8 cellular contexts compared by ENCODE assay signal in genomic region chr1:184163674-184164470, GRCh38.
DNase-seq lines count a peak whose midpoint lies in the region; ATAC-seq and TF ChIP-seq lines count a peak whose summit lies in the region.

No MANE protein-coding gene starts in this region.

- H3K4me3 ChIP-seq in AG04450 (ENCODE audit: low read depth, low read length) (no peak overlapping the region), astrocyte of the spinal cord (ENCODE audit: low read depth, low read length) (no peak overlapping the region)

- CTCF ChIA-PET in AG04450 (lab: Charles Lee), result interaction anchor here (1.2 to 1.4 kb wide), 2 partner anchors 10 to 500 kb away, joined by 3 to 4 read pairs; no protein-coding TSS in a partner anchor

- DNase-seq in AG04450 (ENCODE audit: low read depth, low spot score) (peak; percentile 47), astrocyte of the spinal cord (ENCODE audit: low read depth, low spot score) (peak; percentile 75), NCI-H1105 treated with DMSO at 0.1 percent for 48 hours (lab: John Stamatoyannopoulos, UW) (no peak), NCI-H2029 (lab: John Stamatoyannopoulos, UW) (no peak), SHP77 treated with DMSO at 0.1 percent for 48 hours (lab: John Stamatoyannopoulos, UW) (no peak)
- no peak for DNase-seq in stimulated activated effector memory CD8-positive, alpha-beta T cell treated with anti-CD3 and anti-CD28 coated beads, Interleukin-12 subunit alpha, Interleukin-12 subunit beta, amount 100 ng/mL, for 72 hours (ENCODE audit: low spot score in 2 of 2)

- peaks cover 6% of the 10 kb centered on the region for H3K9me3 ChIP-seq in AG04450 (ENCODE audit: control insufficient read depth, insufficient read depth, low read length)

- no peak overlapping the region for H3K4me3 Mint-ChIP-seq in stimulated activated effector memory CD8-positive, alpha-beta T cell treated with anti-CD3 and anti-CD28 coated beads, Interleukin-12 subunit alpha, Interleukin-12 subunit beta, amount 100 ng/mL, for 72 hours

- H3K4me1 Mint-ChIP-seq in stimulated activated effector memory CD8-positive, alpha-beta T cell treated with anti-CD3 and anti-CD28 coated beads, Interleukin-12 subunit alpha, Interleukin-12 subunit beta, amount 100 ng/mL, for 72 hours, result peaks cover 7% of the 10 kb centered on the region

- in situ Hi-C loops in astrocyte of the spinal cord (cut with HindIII; ENCODE audit: low sequenced_read_pairs), result no loop called here

- no peak overlapping the region for H3K27ac ChIP-seq in AG04450 (ENCODE audit: low read depth, low read length)

- no peak overlapping the region for H3K27ac Mint-ChIP-seq in stimulated activated effector memory CD8-positive, alpha-beta T cell treated with anti-CD3 and anti-CD28 coated beads, Interleukin-12 subunit alpha, Interleukin-12 subunit beta, amount 100 ng/mL, for 72 hours

- no peaks in the 10 kb centered on the region for H3K27me3 ChIP-seq in AG04450 (ENCODE audit: control insufficient read depth, insufficient read depth, low read length)

- no peaks in the 10 kb centered on the region for H3K9me3 Mint-ChIP-seq in stimulated activated effector memory CD8-positive, alpha-beta T cell treated with anti-CD3 and anti-CD28 coated beads, Interleukin-12 subunit alpha, Interleukin-12 subunit beta, amount 100 ng/mL, for 72 hours

- ATAC-seq in GM19395 (IDR thresholded peaks at IDR 0.05; ENCODE audit: unreplicated experiment) (peak; percentile 89), HG03378 (IDR thresholded peaks at IDR 0.05; ENCODE audit: unreplicated experiment) (peak; percentile 87)
- ATAC-seq in stimulated activated effector memory CD8-positive, alpha-beta T cell treated with anti-CD3 and anti-CD28 coated beads, Interleukin-12 subunit alpha, Interleukin-12 subunit beta, amount 100 ng/mL, for 72 hours, result peak; percentile 53

- no peaks in the 10 kb centered on the region for H3K36me3 Mint-ChIP-seq in stimulated activated effector memory CD8-positive, alpha-beta T cell treated with anti-CD3 and anti-CD28 coated beads, Interleukin-12 subunit alpha, Interleukin-12 subunit beta, amount 100 ng/mL, for 72 hours

- POLR2A ChIA-PET in AG04450 (lab: Yijun Ruan, JAX), result interaction anchor here (0.6 to 0.7 kb wide), 2 partner anchors 42 to 45 kb away, joined by 3 to 4 read pairs; no protein-coding TSS in a partner anchor

- TF ChIP-seq CTCF in AG04450 (IDR thresholded peaks at IDR 0.05; ENCODE audit: low read depth, low read length) (no peak), astrocyte of the spinal cord (IDR thresholded peaks at IDR 0.05; ENCODE audit: low read depth, low read length) (no peak)

Comparison
In these comparisons a context has a peak if more than half of its experiments do, and no peak if none do; other contexts are left out.
1. DNase-seq: peak in AG04450 (single experiment) and astrocyte of the spinal cord (single experiment); none in stimulated activated effector memory CD8-positive, alpha-beta T cell treated with anti-CD3 and anti-CD28 coated beads, Interleukin-12 subunit alpha, Interleukin-12 subunit beta, amount 100 ng/mL, for 72 hours (0 of 2), NCI-H1105 treated with DMSO at 0.1 percent for 48 hours (single experiment), NCI-H2029 (single experiment) and SHP77 treated with DMSO at 0.1 percent for 48 hours (single experiment).
2. Peak in every context shown above with its lines, with median percentiles within 50 percentile points of each other: ATAC-seq.